ENCODE assay signal across 1 cellular context in genomic region chr22:32476804-32477203, GRCh38.
TF ChIP-seq lines count a peak whose summit lies in the region.

No MANE protein-coding gene starts in this region.

TF ChIP-seq in HepG2, 621 proteins besides CTCF, POLR2A, EP300 and RAD21 (continues in another document):
- no peak for TF ChIP-seq SOX13 (IDR thresholded peaks at IDR 0.05)
- peak in 1 of 2 experiments; percentile 10; a peak in 1 of 4 replicates for TF ChIP-seq SOX13 (CRISPR knock-in tag; conservative IDR thresholded peaks at IDR 0.05 in 1 of 2, IDR thresholded peaks at IDR 0.05 in 1 of 2)
- no peak for TF ChIP-seq ZZZ3 (CRISPR knock-in tag; IDR thresholded peaks at IDR 0.05; ENCODE audit: borderline replicate concordance)
- no peak for TF ChIP-seq TAF15 (IDR thresholded peaks at IDR 0.05; ENCODE audit: low read depth, low read length, poor library complexity, severe bottlenecking)
- TF ChIP-seq ZFP36L2 (CRISPR knock-in tag; IDR thresholded peaks at IDR 0.05) = no peak
- peak; percentile 60 for TF ChIP-seq NR2F6 (IDR thresholded peaks at IDR 0.05)
- no peak for TF ChIP-seq NR2F6 (CRISPR knock-in tag; IDR thresholded peaks at IDR 0.05)
- peak; percentile 67 for TF ChIP-seq RARA (CRISPR knock-in tag; IDR thresholded peaks at IDR 0.05)
- TF ChIP-seq ZSCAN9 (CRISPR knock-in tag; IDR thresholded peaks at IDR 0.05; ENCODE audit: borderline replicate concordance) = no peak
- TF ChIP-seq, protein P1, sequence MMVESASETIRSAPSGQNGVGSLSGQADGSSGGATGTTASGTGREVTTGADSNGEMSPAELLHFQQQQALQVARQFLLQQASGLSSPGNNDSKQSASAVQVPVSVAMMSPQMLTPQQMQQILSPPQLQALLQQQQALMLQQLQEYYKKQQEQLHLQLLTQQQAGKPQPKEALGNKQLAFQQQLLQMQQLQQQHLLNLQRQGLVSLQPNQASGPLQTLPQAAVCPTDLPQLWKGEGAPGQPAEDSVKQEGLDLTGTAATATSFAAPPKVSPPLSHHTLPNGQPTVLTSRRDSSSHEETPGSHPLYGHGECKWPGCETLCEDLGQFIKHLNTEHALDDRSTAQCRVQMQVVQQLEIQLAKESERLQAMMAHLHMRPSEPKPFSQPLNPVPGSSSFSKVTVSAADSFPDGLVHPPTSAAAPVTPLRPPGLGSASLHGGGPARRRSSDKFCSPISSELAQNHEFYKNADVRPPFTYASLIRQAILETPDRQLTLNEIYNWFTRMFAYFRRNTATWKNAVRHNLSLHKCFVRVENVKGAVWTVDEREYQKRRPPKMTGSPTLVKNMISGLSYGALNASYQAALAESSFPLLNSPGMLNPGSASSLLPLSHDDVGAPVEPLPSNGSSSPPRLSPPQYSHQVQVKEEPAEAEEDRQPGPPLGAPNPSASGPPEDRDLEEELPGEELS (CRISPR knock-in tag; IDR thresholded peaks at IDR 0.05) = peak; percentile 23; the same call in 1 of the 2 replicates
- TF ChIP-seq SAP130 (CRISPR knock-in tag; IDR thresholded peaks at IDR 0.05; ENCODE audit: low read depth) = peak; percentile 69
- TF ChIP-seq NCOA2 (CRISPR knock-in tag; IDR thresholded peaks at IDR 0.05) = no peak
- TF ChIP-seq ZNF792 (CRISPR knock-in tag; IDR thresholded peaks at IDR 0.05) = no peak
- TF ChIP-seq ZNF510 (CRISPR knock-in tag; IDR thresholded peaks at IDR 0.05; ENCODE audit: low read depth) = no peak
- TF ChIP-seq KDM5A (IDR thresholded peaks at IDR 0.05; ENCODE audit: borderline replicate concordance, low read length) = peak; percentile 28; the same call in 1 of the 2 replicates
- TF ChIP-seq FOXP1 (IDR thresholded peaks at IDR 0.05) = no peak
- peak; percentile 49 for TF ChIP-seq FOXP1 (CRISPR knock-in tag; IDR thresholded peaks at IDR 0.05)
- 0 out of 2 replicates have a peak, but pooled peaks have one; percentile 28 for TF ChIP-seq ELF3 (CRISPR knock-in tag; IDR thresholded peaks at IDR 0.05)
- no peak for TF ChIP-seq HES4 (CRISPR knock-in tag; IDR thresholded peaks at IDR 0.05; ENCODE audit: borderline replicate concordance)
- peak; percentile 47; the same call in 1 of the 2 replicates for TF ChIP-seq THRA (CRISPR knock-in tag; IDR thresholded peaks at IDR 0.05; ENCODE audit: borderline replicate concordance)
- TF ChIP-seq HDAC1 (CRISPR knock-in tag; IDR thresholded peaks at IDR 0.05) = peak; percentile 27; the same call in 1 of the 2 replicates
- TF ChIP-seq ZNF878 (CRISPR knock-in tag; IDR thresholded peaks at IDR 0.05) = no peak
- TF ChIP-seq RXRB (CRISPR knock-in tag; IDR thresholded peaks at IDR 0.05; ENCODE audit: borderline replicate concordance) = peak; percentile 44; the same call in 1 of the 2 replicates
- TF ChIP-seq ZSCAN25 (CRISPR knock-in tag; IDR thresholded peaks at IDR 0.05) = no peak
- TF ChIP-seq, protein P2, sequence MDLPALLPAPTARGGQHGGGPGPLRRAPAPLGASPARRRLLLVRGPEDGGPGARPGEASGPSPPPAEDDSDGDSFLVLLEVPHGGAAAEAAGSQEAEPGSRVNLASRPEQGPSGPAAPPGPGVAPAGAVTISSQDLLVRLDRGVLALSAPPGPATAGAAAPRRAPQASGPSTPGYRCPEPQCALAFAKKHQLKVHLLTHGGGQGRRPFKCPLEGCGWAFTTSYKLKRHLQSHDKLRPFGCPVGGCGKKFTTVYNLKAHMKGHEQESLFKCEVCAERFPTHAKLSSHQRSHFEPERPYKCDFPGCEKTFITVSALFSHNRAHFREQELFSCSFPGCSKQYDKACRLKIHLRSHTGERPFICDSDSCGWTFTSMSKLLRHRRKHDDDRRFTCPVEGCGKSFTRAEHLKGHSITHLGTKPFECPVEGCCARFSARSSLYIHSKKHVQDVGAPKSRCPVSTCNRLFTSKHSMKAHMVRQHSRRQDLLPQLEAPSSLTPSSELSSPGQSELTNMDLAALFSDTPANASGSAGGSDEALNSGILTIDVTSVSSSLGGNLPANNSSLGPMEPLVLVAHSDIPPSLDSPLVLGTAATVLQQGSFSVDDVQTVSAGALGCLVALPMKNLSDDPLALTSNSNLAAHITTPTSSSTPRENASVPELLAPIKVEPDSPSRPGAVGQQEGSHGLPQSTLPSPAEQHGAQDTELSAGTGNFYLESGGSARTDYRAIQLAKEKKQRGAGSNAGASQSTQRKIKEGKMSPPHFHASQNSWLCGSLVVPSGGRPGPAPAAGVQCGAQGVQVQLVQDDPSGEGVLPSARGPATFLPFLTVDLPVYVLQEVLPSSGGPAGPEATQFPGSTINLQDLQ (CRISPR knock-in tag; IDR thresholded peaks at IDR 0.05) = no peak
- no peak for TF ChIP-seq ZNF589 (CRISPR knock-in tag; conservative IDR thresholded peaks at IDR 0.05)
- TF ChIP-seq, protein P3, sequence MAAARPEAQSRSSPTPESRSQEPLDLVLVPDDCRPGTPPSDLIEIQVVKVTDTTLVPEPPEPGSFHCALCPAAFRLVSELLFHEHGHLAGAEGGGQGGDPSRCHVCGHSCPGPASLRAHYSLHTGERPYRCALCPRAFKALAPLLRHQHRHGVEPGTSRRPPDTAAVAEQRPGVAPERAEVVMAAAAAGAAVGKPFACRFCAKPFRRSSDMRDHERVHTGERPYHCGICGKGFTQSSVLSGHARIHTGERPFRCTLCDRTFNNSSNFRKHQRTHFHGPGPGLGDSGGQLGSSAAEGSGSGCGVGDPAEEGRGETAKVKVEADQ (CRISPR knock-in tag; IDR thresholded peaks at IDR 0.05; ENCODE audit: borderline replicate concordance) = no peak
- TF ChIP-seq PAXIP1 (CRISPR knock-in tag; conservative IDR thresholded peaks at IDR 0.05) = peak; percentile 70
- TF ChIP-seq AGO1 (IDR thresholded peaks at IDR 0.05; ENCODE audit: low read depth, low read length, poor library complexity, severe bottlenecking) = no peak
- no peak for TF ChIP-seq ZNF282 (IDR thresholded peaks at IDR 0.05; ENCODE audit: partially characterized antibody)
- TF ChIP-seq MYPOP (CRISPR knock-in tag; IDR thresholded peaks at IDR 0.05) = no peak
- TF ChIP-seq, protein P4, sequence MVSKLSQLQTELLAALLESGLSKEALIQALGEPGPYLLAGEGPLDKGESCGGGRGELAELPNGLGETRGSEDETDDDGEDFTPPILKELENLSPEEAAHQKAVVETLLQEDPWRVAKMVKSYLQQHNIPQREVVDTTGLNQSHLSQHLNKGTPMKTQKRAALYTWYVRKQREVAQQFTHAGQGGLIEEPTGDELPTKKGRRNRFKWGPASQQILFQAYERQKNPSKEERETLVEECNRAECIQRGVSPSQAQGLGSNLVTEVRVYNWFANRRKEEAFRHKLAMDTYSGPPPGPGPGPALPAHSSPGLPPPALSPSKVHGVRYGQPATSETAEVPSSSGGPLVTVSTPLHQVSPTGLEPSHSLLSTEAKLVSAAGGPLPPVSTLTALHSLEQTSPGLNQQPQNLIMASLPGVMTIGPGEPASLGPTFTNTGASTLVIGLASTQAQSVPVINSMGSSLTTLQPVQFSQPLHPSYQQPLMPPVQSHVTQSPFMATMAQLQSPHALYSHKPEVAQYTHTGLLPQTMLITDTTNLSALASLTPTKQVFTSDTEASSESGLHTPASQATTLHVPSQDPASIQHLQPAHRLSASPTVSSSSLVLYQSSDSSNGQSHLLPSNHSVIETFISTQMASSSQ (IDR thresholded peaks at IDR 0.05; ENCODE audit: low read depth) = no peak
- TF ChIP-seq, protein P4 (CRISPR knock-in tag; IDR thresholded peaks at IDR 0.05; ENCODE audit: borderline replicate concordance) = no peak
- no peak for TF ChIP-seq BCL3 (CRISPR knock-in tag; IDR thresholded peaks at IDR 0.05)
- TF ChIP-seq KLF13 (CRISPR knock-in tag; IDR thresholded peaks at IDR 0.05) = no peak
- no peak for TF ChIP-seq ZNF570 (CRISPR knock-in tag; IDR thresholded peaks at IDR 0.05; ENCODE audit: borderline replicate concordance)
- no peak for TF ChIP-seq ZNF558 (CRISPR knock-in tag; IDR thresholded peaks at IDR 0.05; ENCODE audit: borderline replicate concordance)
- TF ChIP-seq, protein P5, sequence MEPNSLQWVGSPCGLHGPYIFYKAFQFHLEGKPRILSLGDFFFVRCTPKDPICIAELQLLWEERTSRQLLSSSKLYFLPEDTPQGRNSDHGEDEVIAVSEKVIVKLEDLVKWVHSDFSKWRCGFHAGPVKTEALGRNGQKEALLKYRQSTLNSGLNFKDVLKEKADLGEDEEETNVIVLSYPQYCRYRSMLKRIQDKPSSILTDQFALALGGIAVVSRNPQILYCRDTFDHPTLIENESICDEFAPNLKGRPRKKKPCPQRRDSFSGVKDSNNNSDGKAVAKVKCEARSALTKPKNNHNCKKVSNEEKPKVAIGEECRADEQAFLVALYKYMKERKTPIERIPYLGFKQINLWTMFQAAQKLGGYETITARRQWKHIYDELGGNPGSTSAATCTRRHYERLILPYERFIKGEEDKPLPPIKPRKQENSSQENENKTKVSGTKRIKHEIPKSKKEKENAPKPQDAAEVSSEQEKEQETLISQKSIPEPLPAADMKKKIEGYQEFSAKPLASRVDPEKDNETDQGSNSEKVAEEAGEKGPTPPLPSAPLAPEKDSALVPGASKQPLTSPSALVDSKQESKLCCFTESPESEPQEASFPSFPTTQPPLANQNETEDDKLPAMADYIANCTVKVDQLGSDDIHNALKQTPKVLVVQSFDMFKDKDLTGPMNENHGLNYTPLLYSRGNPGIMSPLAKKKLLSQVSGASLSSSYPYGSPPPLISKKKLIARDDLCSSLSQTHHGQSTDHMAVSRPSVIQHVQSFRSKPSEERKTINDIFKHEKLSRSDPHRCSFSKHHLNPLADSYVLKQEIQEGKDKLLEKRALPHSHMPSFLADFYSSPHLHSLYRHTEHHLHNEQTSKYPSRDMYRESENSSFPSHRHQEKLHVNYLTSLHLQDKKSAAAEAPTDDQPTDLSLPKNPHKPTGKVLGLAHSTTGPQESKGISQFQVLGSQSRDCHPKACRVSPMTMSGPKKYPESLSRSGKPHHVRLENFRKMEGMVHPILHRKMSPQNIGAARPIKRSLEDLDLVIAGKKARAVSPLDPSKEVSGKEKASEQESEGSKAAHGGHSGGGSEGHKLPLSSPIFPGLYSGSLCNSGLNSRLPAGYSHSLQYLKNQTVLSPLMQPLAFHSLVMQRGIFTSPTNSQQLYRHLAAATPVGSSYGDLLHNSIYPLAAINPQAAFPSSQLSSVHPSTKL (CRISPR knock-in tag; IDR thresholded peaks at IDR 0.05) = peak; percentile 15; the same call in 1 of the 2 replicates
